Comparison of ENCODE assay signal across 25 cellular contexts in genomic region chrX:10992110-10992509, GRCh38.
"Had no signal": no experiment of that assay in that cellular context is flagged by ENCODE, and none has a peak within 500 bp of the region (broad histone marks: within the 10 kb centered on the region; RNA-seq: fewer than 3 reads in every experiment).

No MANE protein-coding gene starts in this region.

- H3K36me3 ChIP-seq: brain microvascular endothelial cell had no signal

- H3K4me3 ChIP-seq: coronary artery, dorsolateral prefrontal cortex had no signal

- H3K27ac ChIP-seq: brain microvascular endothelial cell, coronary artery, dorsolateral prefrontal cortex had no signal

- H3K27me3 Mint-ChIP-seq: activated CD8-positive, alpha-beta T cell treated with anti-CD3 and anti-CD28 coated beads for 36 hours; activated naive CD8-positive, alpha-beta T cell; activated T-helper 17 cell treated with anti-CD3 and anti-CD28 coated beads, Interleukin-2, amount 50 U/mL, for 72 hours; central memory CD8-positive, alpha-beta T cell; dendritic cell treated with granulocyte-macrophage colony-stimulating factor and Interleukin-4, amounts not matched to agents 40 ng/mL and 50 ng/mL, for 4 days had no signal

- H3K4me1 Mint-ChIP-seq: activated T-helper 17 cell treated with anti-CD3 and anti-CD28 coated beads, Interleukin-2, amount 50 U/mL, for 72 hours; central memory CD8-positive, alpha-beta T cell; endodermal cell had no signal

- H3K36me3 Mint-ChIP-seq: activated naive CD8-positive, alpha-beta T cell had no signal

- H3K27me3 ChIP-seq: brain microvascular endothelial cell had no signal

- DNase-seq: activated CD4-positive, alpha-beta T cell treated with anti-CD3 and anti-CD28 coated beads for 48 hours; activated CD4-positive, alpha-beta T cell treated with anti-CD3 and anti-CD28 coated beads, Interleukin-2, amount 50 U/mL, for 1 hour; activated CD4-positive, alpha-beta T cell treated with anti-CD3 and anti-CD28 coated beads, Interleukin-2, amount 50 U/mL, for 48 hours; activated CD8-positive, alpha-beta memory T cell treated with anti-CD3 and anti-CD28 coated beads for 24 hours; activated CD8-positive, alpha-beta T cell treated with anti-CD3 and anti-CD28 coated beads for 36 hours; activated effector memory CD4-positive, alpha-beta T cell treated with Interleukin-2 at 50 U/mL for 16 hours; activated gamma-delta T cell treated with Interleukin-2 at 50 U/mL for 16 hours; activated naive CD4-positive, alpha-beta T cell treated with anti-CD3 and anti-CD28 coated beads, Interleukin-2, amount 50 U/mL, for 16 hours; activated naive CD4-positive, alpha-beta T cell treated with Interleukin-2 at 50 U/mL for 16 hours; activated T-cell treated with anti-CD3 and anti-CD28 coated beads, Interleukin-2, amount 50 U/mL, for 4 hours; amniotic stem cell; anterior cingulate cortex; brain microvascular endothelial cell; dorsolateral prefrontal cortex; effector memory CD4-positive, alpha-beta T cell; endodermal cell; foreskin fibroblast; T-helper 2 cell had no signal

- H3K27ac Mint-ChIP-seq: activated CD8-positive, alpha-beta T cell treated with anti-CD3 and anti-CD28 coated beads for 36 hours; activated naive CD8-positive, alpha-beta T cell; activated T-helper 17 cell treated with anti-CD3 and anti-CD28 coated beads, Interleukin-2, amount 50 U/mL, for 72 hours; dendritic cell treated with granulocyte-macrophage colony-stimulating factor and Interleukin-4, amounts not matched to agents 40 ng/mL and 50 ng/mL, for 4 days; endodermal cell had no signal

- H3K9me3 Mint-ChIP-seq: activated T-cell treated with anti-CD3 and anti-CD28 coated beads, Interleukin-2, amount 50 U/mL, for 4 hours had no signal

- H3K4me3 Mint-ChIP-seq: activated CD8-positive, alpha-beta T cell treated with anti-CD3 and anti-CD28 coated beads for 36 hours; activated naive CD8-positive, alpha-beta T cell; activated T-cell treated with anti-CD3 and anti-CD28 coated beads, Interleukin-2, amount 50 U/mL, for 4 hours; activated T-helper 17 cell treated with anti-CD3 and anti-CD28 coated beads, Interleukin-2, amount 50 U/mL, for 72 hours; central memory CD8-positive, alpha-beta T cell; dendritic cell treated with granulocyte-macrophage colony-stimulating factor and Interleukin-4, amounts not matched to agents 40 ng/mL and 50 ng/mL, for 4 days; endodermal cell had no signal

- ATAC-seq: activated CD4-positive, CD25-positive, alpha-beta regulatory T cell treated with anti-CD3 and anti-CD28 coated beads, Interleukin-2, amount 50 U/mL, for 24 hours; activated CD8-positive, alpha-beta T cell treated with anti-CD3 and anti-CD28 coated beads for 36 hours; activated T-cell treated with anti-CD3 and anti-CD28 coated beads, Interleukin-2, amount 50 U/mL, for 4 hours; activated T-helper 17 cell treated with anti-CD3 and anti-CD28 coated beads, Interleukin-2, amount 50 U/mL, for 72 hours; esophagus mucosa had no signal
